8 cellular contexts compared by ENCODE assay signal in the genomic region with DNA sequence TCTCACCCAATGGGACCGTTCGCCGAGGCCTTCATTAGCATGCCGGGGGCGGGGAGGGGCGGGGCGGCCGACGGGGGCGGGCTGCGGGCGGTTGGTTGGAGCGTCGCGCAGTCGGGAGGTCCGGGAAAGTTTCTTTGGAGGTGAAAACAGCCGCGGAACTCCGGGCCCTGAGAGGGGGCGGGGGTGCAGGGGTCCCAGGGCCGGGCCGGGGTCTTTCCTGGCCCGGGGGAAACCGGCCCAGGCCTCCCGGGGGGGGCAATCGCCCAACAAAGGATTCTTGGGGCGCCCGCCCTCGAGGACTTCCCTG. TPM values are rescaled to one million over a fixed set of nuclear protein-coding genes. Genes with fewer than 3 reads are reported as not detected.
DNase-seq lines count a peak whose midpoint lies in the region; ATAC-seq and TF ChIP-seq lines count a peak whose summit lies in the region.

A gene (plus strand): TSS at position 90 of the 307 bp plus-strand sequence. CDS start 366 bp downstream, outside the sequence.

- H3K27me3 Mint-ChIP-seq in activated naive CD4-positive, alpha-beta T cell treated with anti-CD3 and anti-CD28 coated beads, Interleukin-2, amount 50 U/mL, for 24 hours = no peaks in the 10 kb centered on the region

- no peaks in the 10 kb centered on the region for H3K27me3 ChIP-seq in lung (ENCODE audit: control insufficient read depth, insufficient read depth)
- H3K27me3 ChIP-seq in transverse colon = no peaks in the 10 kb centered on the region

- H3K4me1 ChIP-seq in lung (ENCODE audit: control insufficient read depth in 2 of 2, insufficient read depth in 2 of 2, low read length in 2 of 2) = peaks cover 0 to 8% of the 10 kb centered on the region in 2 donors
- peaks cover 14 to 60% (median 53%) of the 10 kb centered on the region in 4 donors for H3K4me1 ChIP-seq in transverse colon

- DNase-seq in activated naive CD4-positive, alpha-beta T cell treated with Interleukin-2 at 50 U/mL for 16 hours = no peak
- DNase-seq in caudate nucleus (lab: John Stamatoyannopoulos, UW) (no peak), lung (ENCODE audit: low spot score) (no peak), transverse colon (no peak), DMS79 treated with DMSO at 0.1 percent for 48 hours (lab: John Stamatoyannopoulos, UW) (no peak)

- H3K4me3 ChIP-seq in lung (peak within 1 kb of the TSS; percentile 86), transverse colon (peak within 1 kb of the TSS; percentile 74 to 85 (median 80))

- H3K9me3 ChIP-seq in lung (ENCODE audit: control insufficient read depth in 2 of 2, insufficient read depth in 1 of 2, low read length in 1 of 2) (no peaks in the 10 kb centered on the region), transverse colon (no peaks in the 10 kb centered on the region)

- TF ChIP-seq CTCF in lung (IDR thresholded peaks at IDR 0.05; ENCODE audit: control extremely low read depth, extremely low read depth) (no peak), transverse colon (IDR thresholded peaks at IDR 0.05) (no peak)

- in situ Hi-C loops in transverse colon (cut with MboI; ENCODE audit: low pct_ligation_motif_present in 1 of 4, low pct_unique_long_range_greater_than_20kb in 1 of 4, low sequenced_read_pairs in 3 of 4) = no loop called here

- ATAC-seq in lung (ENCODE audit: insufficient read depth, low FRiP score) (no peak), GM19463 (IDR thresholded peaks at IDR 0.05; ENCODE audit: unreplicated experiment) (no peak), GM21786 (IDR thresholded peaks at IDR 0.05; ENCODE audit: unreplicated experiment) (no peak)

- peaks cover 0 to 4% of the 10 kb centered on the region in 2 donors for H3K36me3 ChIP-seq in lung (ENCODE audit: control insufficient read depth in 2 of 2, insufficient read depth in 2 of 2, low read length in 2 of 2)
- H3K36me3 ChIP-seq in transverse colon = no peaks in the 10 kb centered on the region

- TF ChIP-seq POLR2A in transverse colon (IDR thresholded peaks at IDR 0.05) = peak; percentile 44

- peaks cover 5% of the 10 kb centered on the region for H3K36me3 Mint-ChIP-seq in activated naive CD4-positive, alpha-beta T cell treated with anti-CD3 and anti-CD28 coated beads, Interleukin-2, amount 50 U/mL, for 24 hours

- H3K27ac ChIP-seq in caudate nucleus (ENCODE audit: low read depth, low read length) = peak within 1 kb of the TSS; percentile 74
- H3K27ac ChIP-seq in lung (ENCODE audit: low read depth in 1 of 2, low read length in 1 of 2) = peak within 1 kb of the TSS; percentile 55 to 79
- H3K27ac ChIP-seq in transverse colon = peak within 1 kb of the TSS; percentile 85 to 92 (median 90)

- H3K27ac Mint-ChIP-seq in activated naive CD4-positive, alpha-beta T cell treated with anti-CD3 and anti-CD28 coated beads, Interleukin-2, amount 50 U/mL, for 24 hours = peak within 1 kb of the TSS; percentile 63

- H3K4me3 Mint-ChIP-seq in activated naive CD4-positive, alpha-beta T cell treated with anti-CD3 and anti-CD28 coated beads, Interleukin-2, amount 50 U/mL, for 24 hours = peak within 1 kb of the TSS; percentile 84

- H3K9me3 Mint-ChIP-seq in activated naive CD4-positive, alpha-beta T cell treated with anti-CD3 and anti-CD28 coated beads, Interleukin-2, amount 50 U/mL, for 24 hours = no peaks in the 10 kb centered on the region

- intact Hi-C loops in transverse colon (cut with DNase I; ENCODE audit: low total_unique reads) = no loop called here

- H3K4me1 Mint-ChIP-seq in activated naive CD4-positive, alpha-beta T cell treated with anti-CD3 and anti-CD28 coated beads, Interleukin-2, amount 50 U/mL, for 24 hours = peaks cover 8% of the 10 kb centered on the region

- no peak for TF ChIP-seq EP300 in transverse colon (IDR thresholded peaks at IDR 0.05; ENCODE audit: low read depth)

- WGBS in lung, 2 donors = 1% methylated on average over 26 to 30 of the region's 30 CpGs
- WGBS in transverse colon (ENCODE audit: low coverage in 1 of 2), 2 donors = 0% methylated on average over 10 of the region's 30 CpGs; no CpG with 5 or more reads in 1 of the 2 donors

RNA-seq across cellular contexts. Expression of the gene that starts here (rescaled TPM):
- total RNA-seq in lung = 10 to 100 TPM; 60.2 to 91.3 TPM
- 10 to 100 TPM; 51.1 to 93.4 TPM for polyA plus RNA-seq in lung
- 100 to 1,000 TPM in 3 of 4 donors, 10 to 100 TPM in 1; 88.9 to 555 (median 130) TPM for total RNA-seq in transverse colon
